8 cellular contexts compared by ENCODE assay signal in the genomic region with DNA sequence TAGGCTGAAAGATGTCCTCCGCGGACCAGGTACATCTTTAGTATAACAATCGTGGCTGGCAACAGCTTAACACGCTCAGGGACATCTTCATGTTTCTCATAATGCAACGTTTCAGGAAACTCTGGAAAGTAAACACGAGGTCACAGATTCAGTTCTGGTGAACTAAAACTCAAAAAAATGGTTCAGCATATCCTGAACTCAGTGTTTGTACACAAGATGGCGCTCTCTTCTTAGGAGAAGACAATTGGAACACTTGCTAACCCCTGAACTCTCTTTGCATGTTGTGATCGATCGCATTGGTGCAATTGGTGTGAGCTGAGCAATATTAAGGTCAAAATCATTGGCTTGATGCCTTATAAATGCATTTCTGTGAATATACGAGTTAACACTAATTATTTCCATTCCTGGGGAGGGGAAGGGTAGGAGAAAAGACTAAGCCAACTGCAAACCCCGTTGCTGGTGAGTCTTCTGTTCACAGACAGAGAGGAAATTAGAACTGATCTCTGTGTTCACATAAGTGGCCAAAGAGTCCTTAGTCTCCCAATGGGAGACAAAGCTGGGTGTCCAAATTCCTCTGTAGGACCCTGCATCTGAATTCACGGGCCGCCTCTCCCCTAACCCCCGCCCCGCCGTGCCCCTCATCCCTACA. TPM values are rescaled to one million over a fixed set of nuclear protein-coding genes. Genes with fewer than 3 reads are reported as not detected.
A peak's percentile ranks its signal among the peaks of the same experiment; 100 is the strongest.
DNase-seq lines count a peak whose midpoint lies in the region; ATAC-seq and TF ChIP-seq lines count a peak whose summit lies in the region.

No MANE protein-coding gene starts in this region.

- no peak overlapping the region for H3K4ac ChIP-seq in H9 (ENCODE audit: low read depth, low read length)

- no peaks in the 10 kb centered on the region for H3K9me3 Mint-ChIP-seq in H9

- H3K27ac ChIP-seq in H9 (ENCODE audit: insufficient read length, low read depth, low read length) (no peak overlapping the region), SJCRH30 (no peak overlapping the region), lung (ENCODE audit: low read depth in 1 of 2, low read length in 1 of 2) (no peak overlapping the region), upper lobe of right lung (no peak overlapping the region)

- H3K18ac ChIP-seq in H9 (ENCODE audit: insufficient read length, low read depth, low read length): no peak overlapping the region

- H3K23ac ChIP-seq in H9 (ENCODE audit: insufficient read length, low read depth, low read length): no peak overlapping the region

- H3K4me3 ChIP-seq in SJCRH30 (no peak overlapping the region), lung (no peak overlapping the region), upper lobe of right lung (no peak overlapping the region)

- no peak overlapping the region for H3T11ph ChIP-seq in H9 (ENCODE audit: low read length)

- TF ChIP-seq CTCF in H9 (conservative IDR thresholded peaks at IDR 0.05) (peak; percentile 92), lung (IDR thresholded peaks at IDR 0.05; ENCODE audit: control extremely low read depth, extremely low read depth) (peak; percentile 79), upper lobe of right lung (IDR thresholded peaks at IDR 0.05) (peak; percentile 81)

- H4K8ac ChIP-seq in H9 (replicated peaks; ENCODE audit: insufficient read length, low read depth, low read length): no peak overlapping the region

- H3K79me1 ChIP-seq in H9 (ENCODE audit: insufficient read depth, low read depth, low read length, poor library complexity, severe bottlenecking): no peaks in the 10 kb centered on the region

- no peak overlapping the region for H2AK5ac ChIP-seq in H9 (ENCODE audit: insufficient read length, low read length)

- no peak overlapping the region for H2BK20ac ChIP-seq in H9 (ENCODE audit: low read depth, low read length, poor library complexity, severe bottlenecking)

- H3K27me3 ChIP-seq in H9 (ENCODE audit: insufficient read depth, low read length) (no peaks in the 10 kb centered on the region), SJCRH30 (no peaks in the 10 kb centered on the region), lung (ENCODE audit: control insufficient read depth, insufficient read depth) (no peaks in the 10 kb centered on the region), upper lobe of right lung (peaks cover 10% of the 10 kb centered on the region)

- peak overlapping the region in 1 of 2 experiments; percentile 31; a peak in 1 of 5 replicates for H3K4me3 Mint-ChIP-seq in H9

- no peaks in the 10 kb centered on the region for H3K79me2 ChIP-seq in H9 (ENCODE audit: insufficient read depth, low read length)

- peaks cover 10% of the 10 kb centered on the region in 2 experiments for H3K4me1 Mint-ChIP-seq in H9

- no peaks in the 10 kb centered on the region; the same call in none of the 2 replicates for H3K27me3 Mint-ChIP-seq in H9 (ENCODE audit: low read depth)

- no peak overlapping the region for H4K5ac ChIP-seq in H9 (ENCODE audit: insufficient read length, low read depth, low read length)

- H3K9me3 ChIP-seq in ES-I3 (ENCODE audit: control insufficient read depth, insufficient read depth, low read length) (no peaks in the 10 kb centered on the region), H9 (ENCODE audit: control insufficient read depth, low read depth, low read length) (no peaks in the 10 kb centered on the region), SJCRH30 (replicated peaks) (no peaks in the 10 kb centered on the region), lung (ENCODE audit: control insufficient read depth in 2 of 2, insufficient read depth in 1 of 2, low read length in 1 of 2) (no peaks in the 10 kb centered on the region), upper lobe of right lung (no peaks in the 10 kb centered on the region)

- peak overlapping the region in 1 of 3 experiments; percentile 20; a peak in 1 of 7 replicates for H3K27ac Mint-ChIP-seq in H9

- H3K14ac ChIP-seq in H9 (ENCODE audit: insufficient read depth, low read length): no peak overlapping the region

- peak overlapping the region; percentile 51 for H3K4me2 ChIP-seq in H9 (ENCODE audit: insufficient read depth, insufficient read length, low read length)

- no peak overlapping the region for H2BK12ac ChIP-seq in H9 (ENCODE audit: insufficient read length, low read depth, low read length)

- H2BK15ac ChIP-seq in H9 (ENCODE audit: low read depth, low read length): no peak overlapping the region

- H2BK120ac ChIP-seq in H9 (ENCODE audit: low read depth, low read length, poor library complexity, severe bottlenecking): no peak overlapping the region

- intact Hi-C loops in upper lobe of right lung (cut with DNase I): loop anchor here (10.0 kb wide), 1 partner anchor 214 kb away; no protein-coding TSS in a partner anchor

- H3K36me3 ChIP-seq in ES-I3 (ENCODE audit: insufficient read depth, low read length) (no peaks in the 10 kb centered on the region), SJCRH30 (no peaks in the 10 kb centered on the region), lung (ENCODE audit: control insufficient read depth in 2 of 2, insufficient read depth in 2 of 2, low read length in 2 of 2) (no peaks in the 10 kb centered on the region), upper lobe of right lung (no peaks in the 10 kb centered on the region)

- DNase-seq in A172 (ENCODE audit: low spot score): peak; percentile 52
- DNase-seq in H9: no peak
- peak; percentile 51 for DNase-seq in MV-4-11 (lab: John Stamatoyannopoulos, UW)
- peak; percentile 44 to 83 for DNase-seq in SJCRH30
- peak; percentile 31 for DNase-seq in effector CD4-positive, alpha-beta T cell
- no peak for DNase-seq in lung (ENCODE audit: low spot score)
- DNase-seq in upper lobe of right lung: no peak

- no CpG with 5 or more reads among the region's 16 CpGs for WGBS in H9 (ENCODE audit: extremely low coverage, insufficient read length, low lambda C conversion rate)
- WGBS in lung, 2 donors: 29 to 41% methylated on average over 16 of the region's 16 CpGs

- H4K91ac ChIP-seq in H9 (ENCODE audit: insufficient read length, low read depth, low read length): no peak overlapping the region

- no peak overlapping the region for H2BK5ac ChIP-seq in H9 (ENCODE audit: insufficient read length, low read length)

- H2AFZ ChIP-seq in H9 (ENCODE audit: low read length): peak overlapping the region; percentile 66

- H3K56ac ChIP-seq in H9 (ENCODE audit: insufficient read length, low read depth, low read length): no peak overlapping the region

- H3K9ac ChIP-seq in ES-I3 (ENCODE audit: low read depth, low read length): peak overlapping the region; percentile 18; the same call in 1 of the 2 replicates
- H3K9ac ChIP-seq in H9 (ENCODE audit: extremely low read depth, insufficient read length, low read length): no peak overlapping the region

- H3K36me3 Mint-ChIP-seq in H9 (ENCODE audit: insufficient read depth in 1 of 3, low read depth in 3 of 3): no peaks in the 10 kb centered on the region

- peak; percentile 67 for ATAC-seq in lung (ENCODE audit: insufficient read depth, low FRiP score)
- ATAC-seq in upper lobe of right lung: peak; percentile 76

- no peaks in the 10 kb centered on the region for H3K23me2 ChIP-seq in H9 (ENCODE audit: insufficient read length, low read depth, low read length, poor library complexity, severe bottlenecking)

- H3K4me1 ChIP-seq in ES-I3 (ENCODE audit: insufficient read depth, low read length): no peaks in the 10 kb centered on the region
- no peaks in the 10 kb centered on the region; the same call in 1 of the 2 replicates for H3K4me1 ChIP-seq in H9 (ENCODE audit: insufficient read depth, low read length)
- H3K4me1 ChIP-seq in SJCRH30: peaks cover 4% of the 10 kb centered on the region; the same call in 1 of the 2 replicates
- no peaks in the 10 kb centered on the region for H3K4me1 ChIP-seq in lung (ENCODE audit: control insufficient read depth in 2 of 2, insufficient read depth in 2 of 2, low read length in 2 of 2)
- H3K4me1 ChIP-seq in upper lobe of right lung: peaks cover 9% of the 10 kb centered on the region

- H4K20me1 ChIP-seq in H9 (ENCODE audit: control insufficient read depth, insufficient read depth, insufficient read length): no peaks in the 10 kb centered on the region

RNA-seq across cellular contexts. Expression of a gene that starts 52.6 kb away (rescaled TPM):
- total RNA-seq in A172 (2014; rRNA removed; shearing (Covaris generic)): 1.8 TPM in 1 of 2 replicates, not detected in the other
- not detected in 2 replicates for total RNA-seq in H9 (2021)
- total RNA-seq in SJCRH30 (2014; rRNA removed; shearing (Covaris generic)): 0.12 TPM in 1 of 2 replicates, not detected in the other
- 1 to 10 TPM; 1.9 to 2.1 TPM for total RNA-seq in lung
- under 1 TPM; 0.18 to 0.65 TPM for polyA plus RNA-seq in lung
- 6.8 TPM for total RNA-seq in upper lobe of right lung

Comparison
In these comparisons a context has a peak if more than half of its experiments do, and no peak if none do; other contexts are left out.
1. DNase-seq: peak in A172 (single experiment), MV-4-11 (single experiment), SJCRH30 (2 of 2) and effector CD4-positive, alpha-beta T cell (single experiment); none in H9 (single experiment), lung (single experiment) and upper lobe of right lung (single experiment).
2. Peak in every context shown above with its lines, with median percentiles within 50 percentile points of each other: CTCF ChIP-seq.